ENCODE assay signal across 26 cellular contexts in genomic region chr10:26802527-26802926, GRCh38. TPM values are rescaled to one million over a fixed set of nuclear protein-coding genes. Genes with fewer than 3 reads are reported as not detected.
DNase-seq lines count a peak whose midpoint lies in the region; ATAC-seq, FAIRE-seq and TF ChIP-seq lines count a peak whose summit lies in the region.
"Had no signal": no experiment of that assay in that cellular context is flagged by ENCODE, and none has a peak within 500 bp of the region (broad histone marks: within the 10 kb centered on the region; RNA-seq: fewer than 3 reads in every experiment).

No MANE protein-coding gene starts in this region.

- FAIRE-seq in GM12878 (lab: Jason Lieb, UNC) = no peak
- FAIRE-seq: islet of Langerhans had no signal

- 98% methylated on average over 3 of the region's 3 CpGs for WGBS in GM12878 (ENCODE audit: insufficient coverage, insufficient replicate concordance, low lambda C conversion rate, missing lambda C conversion rate)

- TF ChIP-seq POLR2A in GM12878 (IDR thresholded peaks at IDR 0.05; ENCODE audit: low read depth, low read length) = no peak
- no peak for TF ChIP-seq POLR2A in GM18505 (IDR thresholded peaks at IDR 0.05; ENCODE audit: borderline replicate concordance, extremely low read depth, insufficient read depth, insufficient read length)

- no peak for TF ChIP-seq CTCF in GM12878 (IDR thresholded peaks at IDR 0.05 in 2 of 3, conservative IDR thresholded peaks at IDR 0.05 in 1 of 3; ENCODE audit: control insufficient read depth in 2 of 3, extremely low read depth in 1 of 3, insufficient read depth in 1 of 3, low read depth in 3 of 3, low read length in 3 of 3)

- H3K79me2 ChIP-seq in GM12878 (ENCODE audit: control insufficient read depth, insufficient read depth, low read length) = peaks cover 95% of the 10 kb centered on the region

- no peak for TF ChIP-seq RAD21 in GM12878 (IDR thresholded peaks at IDR 0.05; ENCODE audit: insufficient read depth, low read depth, low read length)

- peaks cover 51 to 94% (median 81%) of the 10 kb centered on the region in 4 donors for H3K4me1 Mint-ChIP-seq in CD4-positive, CD25-positive, alpha-beta regulatory T cell
- peaks cover 65% of the 10 kb centered on the region for H3K4me1 Mint-ChIP-seq in memory B cell

- H4K20me1 ChIP-seq in GM12878 (ENCODE audit: control insufficient read depth, insufficient read depth) = no peaks in the 10 kb centered on the region

- RAD21 ChIA-PET in GM12878 (lab: Charles Lee; ENCODE audit: unreplicated experiment) = interaction anchor here (1.2 to 1.4 kb wide), 2 partner anchors 10 to 22 kb away, joined by 3 to 4 read pairs; no protein-coding TSS in a partner anchor

- DNase-seq in CD4-positive, CD25-positive, alpha-beta regulatory T cell = no peak
- DNase-seq in GM12878 (ENCODE audit: low read depth, low spot score) (no peak), memory B cell (ENCODE audit: low spot score in 2 of 2) (no peak), cardiac septum (ENCODE audit: low spot score) (no peak)
- DNase-seq: activated CD4-positive, alpha-beta T cell treated with anti-CD3 and anti-CD28 coated beads for 1 hour; activated CD8-positive, alpha-beta memory T cell treated with anti-CD3 and anti-CD28 coated beads for 24 hours; activated T-cell treated with anti-CD3 and anti-CD28 coated beads, Interleukin-2, amount 50 U/mL, for 48 hours; CD4-positive, alpha-beta T cell; cortex of kidney; DMS53; H7; heart right ventricle; Kasumi-1; mammary epithelial cell; NCI-H1092; NCI-H510A treated with DMSO at 0.1 percent for 48 hours; stimulated activated naive CD8-positive, alpha-beta T cell treated with anti-CD3 and anti-CD28 coated beads, Interleukin-15, Interleukin-2, amounts not matched to agents 100 U/mL and 50 U/mL, for 24 hours; SW 1271 had no signal

- no peak for ATAC-seq in CD4-positive, CD25-positive, alpha-beta regulatory T cell (ENCODE audit: low read depth in 2 of 2)
- no peak for ATAC-seq in GM12878
- ATAC-seq in memory B cell (ENCODE audit: low read depth) = no peak
- ATAC-seq in HG03159 (IDR thresholded peaks at IDR 0.05; ENCODE audit: unreplicated experiment) = no peak
- no peak for ATAC-seq in GM18505 (IDR thresholded peaks at IDR 0.05; ENCODE audit: unreplicated experiment)
- no peak for ATAC-seq in esophagus mucosa
- ATAC-seq: heart right ventricle; stimulated activated naive CD8-positive, alpha-beta T cell treated with anti-CD3 and anti-CD28 coated beads, Interleukin-15, Interleukin-2, amounts not matched to agents 100 U/mL and 50 U/mL, for 24 hours had no signal

- H3K27ac ChIP-seq in CD4-positive, CD25-positive, alpha-beta regulatory T cell (ENCODE audit: insufficient read depth, low read length, poor library complexity, severe bottlenecking) = no peak overlapping the region
- H3K27ac ChIP-seq in HUES48 (ENCODE audit: low read depth, low read length) (peak overlapping the region; percentile 9), GM12878 (ENCODE audit: control insufficient read depth, insufficient read depth) (peak overlapping the region; percentile 53)
- H3K27ac ChIP-seq: heart right ventricle, parathyroid adenoma, tibial nerve had no signal

- intact Hi-C loops in GM12878 (cut with micrococcal nuclease; ENCODE audit: unreplicated experiment) = no loop called here
- intact Hi-C loops in cardiac septum (cut with DNase I) = no loop called here

- CTCF ChIA-PET in GM12878 (lab: Yijun Ruan, JAX) = interaction anchor here (0.6 kb wide), 1 partner anchor 74 kb away, joined by 3 read pairs; no protein-coding TSS in a partner anchor

- H3K4me2 ChIP-seq in GM12878 (ENCODE audit: control insufficient read depth, insufficient read depth) = peak overlapping the region; percentile 53

- peaks cover 0 to 2% (median 0%) of the 10 kb centered on the region in 7 donors for H3K9me3 Mint-ChIP-seq in CD4-positive, CD25-positive, alpha-beta regulatory T cell
- H3K9me3 Mint-ChIP-seq in memory B cell = no peaks in the 10 kb centered on the region
- H3K9me3 Mint-ChIP-seq: CD4-positive, alpha-beta T cell had no signal

- H3K4me1 ChIP-seq in CD4-positive, CD25-positive, alpha-beta regulatory T cell (ENCODE audit: control insufficient read depth, insufficient read depth, low read length, poor library complexity, severe bottlenecking) = peaks cover 51% of the 10 kb centered on the region
- H3K4me1 ChIP-seq in HUES48 (ENCODE audit: control insufficient read depth, insufficient read depth, low read length) = peaks cover 43% of the 10 kb centered on the region
- peaks cover 43% of the 10 kb centered on the region for H3K4me1 ChIP-seq in GM12878 (ENCODE audit: control insufficient read depth, insufficient read depth, low read length)

- no peaks in the 10 kb centered on the region for H3K27me3 Mint-ChIP-seq in CD4-positive, CD25-positive, alpha-beta regulatory T cell
- H3K27me3 Mint-ChIP-seq in memory B cell = no peaks in the 10 kb centered on the region
- H3K27me3 Mint-ChIP-seq: CD4-positive, alpha-beta T cell had no signal

- H3K36me3 Mint-ChIP-seq in CD4-positive, CD25-positive, alpha-beta regulatory T cell = peaks cover 8% of the 10 kb centered on the region
- H3K36me3 Mint-ChIP-seq in memory B cell = peaks cover 3% of the 10 kb centered on the region

- no peaks in the 10 kb centered on the region for H3K9me3 ChIP-seq in CD4-positive, CD25-positive, alpha-beta regulatory T cell (ENCODE audit: control insufficient read depth in 2 of 2, low read length in 2 of 2)
- H3K9me3 ChIP-seq in HUES48 (ENCODE audit: control insufficient read depth, insufficient read depth, low read length) (no peaks in the 10 kb centered on the region), GM12878 (replicated peaks; ENCODE audit: control insufficient read depth, insufficient read depth, low read length) (peaks cover 6% of the 10 kb centered on the region; the same call in 2 of the 3 replicates)
- H3K9me3 ChIP-seq: heart right ventricle, tibial nerve had no signal

- in situ Hi-C loops in GM12878 (cut with MboI) = no loop called here

- BruUV-seq in GM12878 (replicated peaks; lab: Mats Ljungman, UMichigan) = no TSS peak

- POLR2A ChIA-PET in GM12878 (lab: Charles Lee) = no interaction called here

- H3K27ac Mint-ChIP-seq in CD4-positive, CD25-positive, alpha-beta regulatory T cell = peak overlapping the region; percentile 21 to 63 (median 28)
- H3K27ac Mint-ChIP-seq in memory B cell = peak overlapping the region; percentile 66
- H3K27ac Mint-ChIP-seq: CD4-positive, alpha-beta T cell had no signal

- no peak for TF ChIP-seq EP300 in GM12878 (IDR thresholded peaks at IDR 0.05; ENCODE audit: borderline replicate concordance in 1 of 2, control insufficient read depth in 1 of 2, low read depth in 2 of 2, low read length in 2 of 2)

- H3K4me3 Mint-ChIP-seq in CD4-positive, CD25-positive, alpha-beta regulatory T cell = peak overlapping the region; percentile 0 to 45 (median 22)
- H3K4me3 Mint-ChIP-seq in memory B cell = peak overlapping the region; percentile 31
- H3K4me3 Mint-ChIP-seq: brain; CD4-positive, alpha-beta T cell had no signal

- H2AFZ ChIP-seq in GM12878 (ENCODE audit: control insufficient read depth, low read depth, low read length) = no peak overlapping the region
- H2AFZ ChIP-seq: parathyroid adenoma had no signal

- H3K9ac ChIP-seq in HUES48 (ENCODE audit: low read depth, low read length) = no peak overlapping the region
- H3K9ac ChIP-seq in GM12878 (ENCODE audit: control insufficient read depth, insufficient read depth, low read length) = no peak overlapping the region
- H3K9ac ChIP-seq: parathyroid adenoma had no signal

- peak overlapping the region; percentile 11 for H3K4me3 ChIP-seq in CD4-positive, CD25-positive, alpha-beta regulatory T cell (ENCODE audit: low read depth, low read length)
- H3K4me3 ChIP-seq in HUES48 (ENCODE audit: low read depth, low read length) (no peak overlapping the region), GM12878 (no peak overlapping the region)
- H3K4me3 ChIP-seq: heart right ventricle, tibial nerve had no signal

- peaks cover 5% of the 10 kb centered on the region for H3K36me3 ChIP-seq in CD4-positive, CD25-positive, alpha-beta regulatory T cell (ENCODE audit: control insufficient read depth, insufficient read depth, low read length)
- no peaks in the 10 kb centered on the region for H3K36me3 ChIP-seq in HUES48 (ENCODE audit: control insufficient read depth, insufficient read depth, low read length)
- H3K36me3 ChIP-seq in GM12878 (ENCODE audit: control insufficient read depth in 2 of 2, insufficient read depth in 2 of 2, low read length in 1 of 2) = no peaks in the 10 kb centered on the region; a peak in 1 of 4 replicates
- H3K36me3 ChIP-seq: heart right ventricle, tibial nerve had no signal

- no peaks in the 10 kb centered on the region for H3K27me3 ChIP-seq in CD4-positive, CD25-positive, alpha-beta regulatory T cell (ENCODE audit: control insufficient read depth, insufficient read depth, low read length)
- no peaks in the 10 kb centered on the region for H3K27me3 ChIP-seq in HUES48 (ENCODE audit: control insufficient read depth, insufficient read depth, low read length)
- no peaks in the 10 kb centered on the region for H3K27me3 ChIP-seq in GM12878 (replicated peaks in 1 of 2; ENCODE audit: control insufficient read depth in 2 of 2, insufficient read depth in 2 of 2, low read length in 1 of 2)
- H3K27me3 ChIP-seq: heart right ventricle, tibial nerve had no signal

- SMC1A ChIA-PET in GM12878 (lab: Charles Lee; ENCODE audit: uncharacterized antibody, unreplicated experiment) = interaction anchor here (1.0 to 2.5 kb wide), 8 partner anchors 9 to 76 kb away, joined by 3 to 8 read pairs (median 4); no protein-coding TSS in a partner anchor

TF ChIP-seq in GM12878, 131 proteins besides CTCF, POLR2A, EP300 and RAD21 (continues in another document):
- no peak for TF ChIP-seq CBFB (IDR thresholded peaks at IDR 0.05; ENCODE audit: low read depth)

RNA-seq across cellular contexts. Expression of gene ABI1, which starts 58.2 kb away (rescaled TPM):
- total RNA-seq in CD4-positive, CD25-positive, alpha-beta regulatory T cell = 121 TPM
- polyA plus RNA-seq in CD4-positive, CD25-positive, alpha-beta regulatory T cell = 100 to 1,000 TPM in 1 of 4 donors, 10 to 100 TPM in 3; 94.0 to 123 (median 97.6) TPM
- 143 TPM in 2 replicates for total RNA-seq in GM12878 (2013; cell fraction: nucleolus; rRNA removed)
- total RNA-seq in GM12878 (2014; rRNA removed) (51.1 and 60.9 TPM in 2 replicates), GM12878 (2014; rRNA removed; fragmentation: Illumina TruSeq; extraction: Trizol) (58.4 and 59.1 TPM in 2 replicates), GM12878 (2021) (50.3 and 51.4 TPM in 2 replicates), cardiac septum (33.8 TPM), esophagus mucosa (67.0 TPM)
- 24.0 TPM for polyA plus RNA-seq in GM12878 (2011; ENCODE audit: low read depth)
- polyA plus RNA-seq in GM12878 (2011; rRNA removed) (31.2 and 40.8 TPM in 2 replicates), GM12878 (2014; fragmentation: Illumina TruSeq; extraction: Trizol) (63.0 and 76.7 TPM in 2 replicates), GM12878 (2014; fragmentation: Nextera tagmentation; extraction: Ambion mirVana) (10 to 100 TPM; 48.7 to 50.3 TPM), GM12878 (2014; rRNA removed) (35.8 and 40.1 TPM in 2 replicates), GM12878 (2016; fragmentation: Nextera tagmentation; extraction: Ambion mirVana) (10 to 100 TPM; 70.4 to 73.2 TPM)
- polyA plus RNA-seq in GM12878 (2011; cell fraction: cytosol; rRNA removed) = 17.5 and 17.8 TPM in 2 replicates
- 23.9 and 24.0 TPM in 2 replicates for polyA plus RNA-seq in GM12878 (2011; cell fraction: nucleus; rRNA removed)
- 41.1 and 45.6 TPM in 2 replicates for polyA plus RNA-seq in GM12878 (2012)
- polyA minus RNA-seq in GM12878 (2011; rRNA and poly(A)+ RNA removed) = 26.3 and 27.4 TPM in 2 replicates
- 12.3 and 13.4 TPM in 2 replicates for polyA minus RNA-seq in GM12878 (2011; cell fraction: cytosol; rRNA and poly(A)+ RNA removed)
- polyA minus RNA-seq in GM12878 (2011; cell fraction: nucleus; rRNA and poly(A)+ RNA removed) = 24.5 and 29.0 TPM in 2 replicates
